ENCODE assay signal across 1 cellular context in the genomic region with DNA sequence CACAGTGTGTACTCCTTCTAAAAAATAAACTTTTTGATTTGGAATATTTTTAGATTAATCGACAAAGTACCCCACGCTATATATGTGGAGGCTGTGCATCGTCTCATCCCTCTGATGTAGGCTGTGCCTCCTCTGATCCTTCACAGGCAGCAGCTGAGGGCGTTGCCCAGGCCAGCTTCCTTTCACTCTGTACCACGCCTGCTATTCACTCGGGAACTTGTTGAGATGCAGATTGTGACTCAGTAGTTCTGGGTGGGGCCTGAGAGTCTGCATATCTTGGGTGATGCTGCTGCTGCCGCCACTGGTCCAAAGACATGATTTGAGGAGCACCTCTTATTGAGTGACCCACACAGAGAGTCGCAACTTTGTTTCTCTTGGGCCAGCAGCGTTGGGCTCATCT.
TF ChIP-seq lines count a peak whose summit lies in the region.

No MANE protein-coding gene starts in this region.

TF ChIP-seq in WTC11, 78 proteins besides CTCF, POLR2A, EP300 and RAD21 (continued from another document):
- no peak for TF ChIP-seq ATF6 (CRISPR knock-in tag; IDR thresholded peaks at IDR 0.05)
- no peak for TF ChIP-seq RELA (CRISPR knock-in tag; IDR thresholded peaks at IDR 0.05; ENCODE audit: borderline replicate concordance)
- no peak for TF ChIP-seq ZSCAN18 (CRISPR knock-in tag; IDR thresholded peaks at IDR 0.05)
- no peak for TF ChIP-seq OVOL2 (CRISPR knock-in tag; IDR thresholded peaks at IDR 0.05; ENCODE audit: borderline replicate concordance)
- TF ChIP-seq FOXP1 (CRISPR knock-in tag; IDR thresholded peaks at IDR 0.05; ENCODE audit: borderline replicate concordance), result no peak
- TF ChIP-seq, protein P1, sequence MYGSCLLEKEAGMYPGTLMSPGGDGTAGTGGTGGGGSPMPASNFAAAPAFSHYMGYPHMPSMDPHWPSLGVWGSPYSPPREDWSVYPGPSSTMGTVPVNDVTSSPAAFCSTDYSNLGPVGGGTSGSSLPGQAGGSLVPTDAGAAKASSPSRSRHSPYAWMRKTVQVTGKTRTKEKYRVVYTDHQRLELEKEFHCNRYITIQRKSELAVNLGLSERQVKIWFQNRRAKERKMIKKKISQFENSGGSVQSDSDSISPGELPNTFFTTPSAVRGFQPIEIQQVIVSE (CRISPR knock-in tag; IDR thresholded peaks at IDR 0.05; ENCODE audit: borderline replicate concordance), result no peak
- TF ChIP-seq, protein P2, sequence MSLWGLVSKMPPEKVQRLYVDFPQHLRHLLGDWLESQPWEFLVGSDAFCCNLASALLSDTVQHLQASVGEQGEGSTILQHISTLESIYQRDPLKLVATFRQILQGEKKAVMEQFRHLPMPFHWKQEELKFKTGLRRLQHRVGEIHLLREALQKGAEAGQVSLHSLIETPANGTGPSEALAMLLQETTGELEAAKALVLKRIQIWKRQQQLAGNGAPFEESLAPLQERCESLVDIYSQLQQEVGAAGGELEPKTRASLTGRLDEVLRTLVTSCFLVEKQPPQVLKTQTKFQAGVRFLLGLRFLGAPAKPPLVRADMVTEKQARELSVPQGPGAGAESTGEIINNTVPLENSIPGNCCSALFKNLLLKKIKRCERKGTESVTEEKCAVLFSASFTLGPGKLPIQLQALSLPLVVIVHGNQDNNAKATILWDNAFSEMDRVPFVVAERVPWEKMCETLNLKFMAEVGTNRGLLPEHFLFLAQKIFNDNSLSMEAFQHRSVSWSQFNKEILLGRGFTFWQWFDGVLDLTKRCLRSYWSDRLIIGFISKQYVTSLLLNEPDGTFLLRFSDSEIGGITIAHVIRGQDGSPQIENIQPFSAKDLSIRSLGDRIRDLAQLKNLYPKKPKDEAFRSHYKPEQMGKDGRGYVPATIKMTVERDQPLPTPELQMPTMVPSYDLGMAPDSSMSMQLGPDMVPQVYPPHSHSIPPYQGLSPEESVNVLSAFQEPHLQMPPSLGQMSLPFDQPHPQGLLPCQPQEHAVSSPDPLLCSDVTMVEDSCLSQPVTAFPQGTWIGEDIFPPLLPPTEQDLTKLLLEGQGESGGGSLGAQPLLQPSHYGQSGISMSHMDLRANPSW (CRISPR knock-in tag; conservative IDR thresholded peaks at IDR 0.05; ENCODE audit: low read depth), result no peak
- no peak for TF ChIP-seq ATF1 (CRISPR knock-in tag; IDR thresholded peaks at IDR 0.05)
- TF ChIP-seq SMAD3 (CRISPR knock-in tag; IDR thresholded peaks at IDR 0.05; ENCODE audit: borderline replicate concordance), result no peak
- TF ChIP-seq CBFB (CRISPR knock-in tag; IDR thresholded peaks at IDR 0.05; ENCODE audit: low read depth), result no peak
- TF ChIP-seq, protein P3, sequence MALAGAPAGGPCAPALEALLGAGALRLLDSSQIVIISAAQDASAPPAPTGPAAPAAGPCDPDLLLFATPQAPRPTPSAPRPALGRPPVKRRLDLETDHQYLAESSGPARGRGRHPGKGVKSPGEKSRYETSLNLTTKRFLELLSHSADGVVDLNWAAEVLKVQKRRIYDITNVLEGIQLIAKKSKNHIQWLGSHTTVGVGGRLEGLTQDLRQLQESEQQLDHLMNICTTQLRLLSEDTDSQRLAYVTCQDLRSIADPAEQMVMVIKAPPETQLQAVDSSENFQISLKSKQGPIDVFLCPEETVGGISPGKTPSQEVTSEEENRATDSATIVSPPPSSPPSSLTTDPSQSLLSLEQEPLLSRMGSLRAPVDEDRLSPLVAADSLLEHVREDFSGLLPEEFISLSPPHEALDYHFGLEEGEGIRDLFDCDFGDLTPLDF (CRISPR knock-in tag; IDR thresholded peaks at IDR 0.05), result no peak
- TF ChIP-seq FOXK1 (CRISPR knock-in tag; IDR thresholded peaks at IDR 0.05), result no peak
- no peak for TF ChIP-seq NFYB (CRISPR knock-in tag; conservative IDR thresholded peaks at IDR 0.05; ENCODE audit: low read depth)
- TF ChIP-seq, protein P4, sequence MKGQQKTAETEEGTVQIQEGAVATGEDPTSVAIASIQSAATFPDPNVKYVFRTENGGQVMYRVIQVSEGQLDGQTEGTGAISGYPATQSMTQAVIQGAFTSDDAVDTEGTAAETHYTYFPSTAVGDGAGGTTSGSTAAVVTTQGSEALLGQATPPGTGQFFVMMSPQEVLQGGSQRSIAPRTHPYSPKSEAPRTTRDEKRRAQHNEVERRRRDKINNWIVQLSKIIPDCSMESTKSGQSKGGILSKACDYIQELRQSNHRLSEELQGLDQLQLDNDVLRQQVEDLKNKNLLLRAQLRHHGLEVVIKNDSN (CRISPR knock-in tag; IDR thresholded peaks at IDR 0.05), result no peak
- no peak for TF ChIP-seq ERG (CRISPR knock-in tag; IDR thresholded peaks at IDR 0.05)
